In the genomic region with DNA sequence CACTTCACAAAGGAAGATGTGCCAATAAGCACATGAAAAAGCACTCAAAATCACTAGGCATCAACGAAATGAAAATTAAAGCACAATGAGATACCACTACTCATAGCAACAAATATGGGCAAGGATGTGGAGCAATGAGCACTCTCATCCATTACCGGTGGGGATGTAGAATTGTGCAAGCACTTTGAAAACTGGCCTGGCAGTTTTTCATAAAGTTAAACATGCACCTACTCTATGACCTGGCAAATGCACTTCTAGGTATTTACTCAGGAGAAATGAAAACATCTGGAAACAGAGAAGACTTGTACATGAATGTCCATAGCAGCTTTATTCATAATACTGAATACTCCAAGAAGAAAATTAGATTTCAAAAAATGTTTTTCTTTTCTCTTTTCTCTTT, we compare ENCODE assay signal across 1 cellular context.
TF ChIP-seq lines count a peak whose summit lies in the region.

No MANE protein-coding gene starts in this region.

TF ChIP-seq in liver, 16 proteins besides CTCF, POLR2A, EP300 and RAD21 (continued from another document):
- TF ChIP-seq ZBTB33 (IDR thresholded peaks at IDR 0.05) (peak; percentile 35), RXRA (IDR thresholded peaks at IDR 0.05) (peak; percentile 11 to 48), HNF4A (conservative IDR thresholded peaks at IDR 0.05) (peak; percentile 22 to 37), FOXA2 (IDR thresholded peaks at IDR 0.05) (peak; percentile 66)
- TF ChIP-seq, protein P1, sequence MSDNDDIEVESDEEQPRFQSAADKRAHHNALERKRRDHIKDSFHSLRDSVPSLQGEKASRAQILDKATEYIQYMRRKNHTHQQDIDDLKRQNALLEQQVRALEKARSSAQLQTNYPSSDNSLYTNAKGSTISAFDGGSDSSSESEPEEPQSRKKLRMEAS (IDR thresholded peaks at IDR 0.05) = peak; percentile 21
